ENCODE assay signal across 1 cellular context in genomic region chr14:54133896-54134295, GRCh38.
TF ChIP-seq lines count a peak whose summit lies in the region.

No MANE protein-coding gene starts in this region.

TF ChIP-seq in HepG2, 621 proteins besides CTCF, POLR2A, EP300 and RAD21 (continued from another document and continues in another):
- TF ChIP-seq ZNF547 (CRISPR knock-in tag; IDR thresholded peaks at IDR 0.05): peak; percentile 44; the same call in 1 of the 2 replicates
- TF ChIP-seq IRF2 (CRISPR knock-in tag; IDR thresholded peaks at IDR 0.05): peak; percentile 91
- TF ChIP-seq TSC22D2 (CRISPR knock-in tag; IDR thresholded peaks at IDR 0.05; ENCODE audit: borderline replicate concordance): no peak
- no peak for TF ChIP-seq NR3C1 (CRISPR knock-in tag; IDR thresholded peaks at IDR 0.05)
- TF ChIP-seq ZBTB37 (CRISPR knock-in tag; IDR thresholded peaks at IDR 0.05): no peak
- no peak for TF ChIP-seq NPAS2 (CRISPR knock-in tag; IDR thresholded peaks at IDR 0.05; ENCODE audit: borderline replicate concordance)
- TF ChIP-seq ZNF138 (CRISPR knock-in tag; IDR thresholded peaks at IDR 0.05; ENCODE audit: low read depth): no peak
- TF ChIP-seq ZNF224 (CRISPR knock-in tag; IDR thresholded peaks at IDR 0.05): no peak
- TF ChIP-seq TMF1 (CRISPR knock-in tag; IDR thresholded peaks at IDR 0.05; ENCODE audit: low read depth): no peak
- no peak for TF ChIP-seq GABPA (IDR thresholded peaks at IDR 0.05; ENCODE audit: low read depth, low read length)
- TF ChIP-seq GABPA (CRISPR knock-in tag; IDR thresholded peaks at IDR 0.05; ENCODE audit: low read depth): no peak
- no peak for TF ChIP-seq FOXA1 (IDR thresholded peaks at IDR 0.05)
- peak; percentile 91 for TF ChIP-seq FOXA1 (CRISPR knock-in tag; IDR thresholded peaks at IDR 0.05)
- TF ChIP-seq TRAFD1 (CRISPR knock-in tag; IDR thresholded peaks at IDR 0.05; ENCODE audit: borderline replicate concordance): no peak
- no peak for TF ChIP-seq ATF7 (IDR thresholded peaks at IDR 0.05)
- TF ChIP-seq ATF7 (CRISPR knock-in tag; IDR thresholded peaks at IDR 0.05): no peak; the same call in 1 of the 2 replicates
- TF ChIP-seq ARID2 (CRISPR knock-in tag; IDR thresholded peaks at IDR 0.05; ENCODE audit: borderline replicate concordance): no peak
- TF ChIP-seq TRIM22 (IDR thresholded peaks at IDR 0.05): no peak
- TF ChIP-seq SPEN (CRISPR knock-in tag; IDR thresholded peaks at IDR 0.05; ENCODE audit: low read depth): peak; percentile 78; the same call in 1 of the 2 replicates
- TF ChIP-seq ZBTB4 (CRISPR knock-in tag; IDR thresholded peaks at IDR 0.05; ENCODE audit: borderline replicate concordance): no peak
- TF ChIP-seq HHEX (CRISPR knock-in tag; IDR thresholded peaks at IDR 0.05): peak; percentile 85
- peak; percentile 61; the same call in 1 of the 2 replicates for TF ChIP-seq ATF3 (CRISPR knock-in tag; IDR thresholded peaks at IDR 0.05)
- no peak for TF ChIP-seq ASH2L (IDR thresholded peaks at IDR 0.05; ENCODE audit: insufficient read length, low read depth, low read length)
- no peak for TF ChIP-seq BRCA1 (CRISPR knock-in tag; IDR thresholded peaks at IDR 0.05)
- no peak for TF ChIP-seq ZNF350 (CRISPR knock-in tag; IDR thresholded peaks at IDR 0.05; ENCODE audit: borderline replicate concordance, low read depth)
- TF ChIP-seq SOX5 (CRISPR knock-in tag; IDR thresholded peaks at IDR 0.05; ENCODE audit: borderline replicate concordance): peak; percentile 94
- peak; percentile 88 for TF ChIP-seq ATF2 (CRISPR knock-in tag; IDR thresholded peaks at IDR 0.05)
- TF ChIP-seq E2F1 (CRISPR knock-in tag; IDR thresholded peaks at IDR 0.05): no peak
- peak; percentile 46; the same call in 1 of the 2 replicates for TF ChIP-seq STAT5B (CRISPR knock-in tag; IDR thresholded peaks at IDR 0.05)
- no peak for TF ChIP-seq KLF15 (CRISPR knock-in tag; IDR thresholded peaks at IDR 0.05; ENCODE audit: borderline replicate concordance)
- TF ChIP-seq ZNF569 (CRISPR knock-in tag; IDR thresholded peaks at IDR 0.05; ENCODE audit: borderline replicate concordance): no peak
- TF ChIP-seq HOXA3 (CRISPR knock-in tag; IDR thresholded peaks at IDR 0.05): peak; percentile 84
- peak; percentile 85; the same call in 1 of the 2 replicates for TF ChIP-seq ZNF609 (CRISPR knock-in tag; IDR thresholded peaks at IDR 0.05; ENCODE audit: borderline replicate concordance)
- peak; percentile 91; the same call in 1 of the 2 replicates for TF ChIP-seq ZSCAN5A (CRISPR knock-in tag; IDR thresholded peaks at IDR 0.05; ENCODE audit: borderline replicate concordance)
- TF ChIP-seq ZNF782 (CRISPR knock-in tag; IDR thresholded peaks at IDR 0.05; ENCODE audit: borderline replicate concordance): no peak
- no peak for TF ChIP-seq CENPBD1 (CRISPR knock-in tag; IDR thresholded peaks at IDR 0.05; ENCODE audit: borderline replicate concordance, low read depth)
- peak; percentile 70 for TF ChIP-seq ZNF878 (CRISPR knock-in tag; IDR thresholded peaks at IDR 0.05)
- TF ChIP-seq SP4 (CRISPR knock-in tag; IDR thresholded peaks at IDR 0.05): no peak
- TF ChIP-seq BCL6 (CRISPR knock-in tag; IDR thresholded peaks at IDR 0.05): peak; percentile 91
- TF ChIP-seq ELF3 (CRISPR knock-in tag; IDR thresholded peaks at IDR 0.05): peak; percentile 81
- TF ChIP-seq ZNF879 (CRISPR knock-in tag; IDR thresholded peaks at IDR 0.05): no peak
- peak; percentile 48; the same call in 1 of the 2 replicates for TF ChIP-seq SNAPC2 (CRISPR knock-in tag; IDR thresholded peaks at IDR 0.05)
- no peak for TF ChIP-seq CAMTA2 (CRISPR knock-in tag; IDR thresholded peaks at IDR 0.05; ENCODE audit: borderline replicate concordance)
- TF ChIP-seq ZNF570 (CRISPR knock-in tag; IDR thresholded peaks at IDR 0.05; ENCODE audit: borderline replicate concordance): no peak
- no peak for TF ChIP-seq TOE1 (CRISPR knock-in tag; IDR thresholded peaks at IDR 0.05)
- no peak for TF ChIP-seq PAX8 (CRISPR knock-in tag; IDR thresholded peaks at IDR 0.05; ENCODE audit: borderline replicate concordance)
- no peak for TF ChIP-seq BORCS8-MEF2B (CRISPR knock-in tag; IDR thresholded peaks at IDR 0.05)
- no peak for TF ChIP-seq ZNF589 (CRISPR knock-in tag; conservative IDR thresholded peaks at IDR 0.05)
- TF ChIP-seq ZNF580 (CRISPR knock-in tag; IDR thresholded peaks at IDR 0.05; ENCODE audit: borderline replicate concordance, low read depth): peak; percentile 83; the same call in 1 of the 2 replicates
- TF ChIP-seq ERF (CRISPR knock-in tag; IDR thresholded peaks at IDR 0.05): peak; percentile 95
- no peak for TF ChIP-seq ZNF367 (CRISPR knock-in tag; IDR thresholded peaks at IDR 0.05; ENCODE audit: borderline replicate concordance)
- no peak for TF ChIP-seq GPN1 (CRISPR knock-in tag; IDR thresholded peaks at IDR 0.05; ENCODE audit: borderline replicate concordance)
